16 cellular contexts compared by ENCODE assay signal in the genomic region with DNA sequence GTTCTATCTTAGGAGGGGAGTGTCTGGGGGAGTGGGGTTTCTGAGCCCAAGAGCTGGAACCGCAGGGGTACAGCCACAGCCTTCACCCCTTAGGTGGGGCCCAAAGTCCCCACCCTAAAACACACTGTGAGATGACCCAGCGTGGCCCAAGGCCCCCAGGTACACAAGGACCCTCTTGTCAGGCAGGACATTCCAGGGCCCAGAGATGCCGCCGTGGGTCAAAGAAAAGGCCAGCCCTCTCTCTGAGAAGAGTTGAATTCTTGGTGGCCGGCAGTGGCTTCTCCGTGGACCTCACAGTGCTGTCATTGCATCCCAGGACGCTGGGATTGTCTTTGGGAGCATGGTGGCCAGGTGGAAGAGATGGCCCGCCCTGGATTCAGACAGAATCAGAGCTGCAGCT.
DNase-seq lines count a peak whose midpoint lies in the region; ATAC-seq and TF ChIP-seq lines count a peak whose summit lies in the region.
"Had no signal": no experiment of that assay in that cellular context is flagged by ENCODE, and none has a peak within 500 bp of the region (broad histone marks: within the 10 kb centered on the region; RNA-seq: fewer than 3 reads in every experiment).

No MANE protein-coding gene starts in this region.

- H3K36me3 ChIP-seq in heart left ventricle, result no peaks in the 10 kb centered on the region
- no peaks in the 10 kb centered on the region for H3K36me3 ChIP-seq in suprapubic skin
- no peaks in the 10 kb centered on the region for H3K36me3 ChIP-seq in thyroid gland
- H3K36me3 ChIP-seq: BLaER1, HAP-1 had no signal

- H3K9me3 ChIP-seq in heart left ventricle (no peaks in the 10 kb centered on the region), suprapubic skin (no peaks in the 10 kb centered on the region), thyroid gland (no peaks in the 10 kb centered on the region)
- H3K9me3 ChIP-seq: HAP-1 had no signal

- H3K27ac ChIP-seq in heart left ventricle (no peak overlapping the region), suprapubic skin (no peak overlapping the region), thyroid gland (no peak overlapping the region)
- H3K27ac ChIP-seq: 22Rv1, BLaER1, HL-60 had no signal

- H3K4me1 ChIP-seq in heart left ventricle (no peaks in the 10 kb centered on the region), suprapubic skin (no peaks in the 10 kb centered on the region), thyroid gland (no peaks in the 10 kb centered on the region)
- H3K4me1 ChIP-seq: HAP-1 had no signal

- intact Hi-C loops in cardiac septum (cut with DNase I) (no loop called here), heart left ventricle (cut with DNase I) (no loop called here), sciatic nerve (cut with DNase I) (no loop called here), thyroid gland (cut with DNase I) (no loop called here)

- TF ChIP-seq CTCF in heart left ventricle (IDR thresholded peaks at IDR 0.05) (no peak), suprapubic skin (IDR thresholded peaks at IDR 0.05) (no peak), thyroid gland (IDR thresholded peaks at IDR 0.05) (no peak)

- H3K4me3 ChIP-seq in heart left ventricle (no peak overlapping the region), suprapubic skin (no peak overlapping the region), thyroid gland (replicated peaks in 1 of 3) (no peak overlapping the region)
- H3K4me3 ChIP-seq: BLaER1, HAP-1 had no signal

- ATAC-seq in heart left ventricle, result no peak
- ATAC-seq in sciatic nerve, result no peak
- no peak for ATAC-seq in HG02840 (IDR thresholded peaks at IDR 0.05; ENCODE audit: low FRiP score, unreplicated experiment)

- peaks cover 0 to 32% (median 0%) of the 10 kb centered on the region in 9 donors for H3K27me3 ChIP-seq in heart left ventricle
- H3K27me3 ChIP-seq in suprapubic skin, result peaks cover 48% of the 10 kb centered on the region
- H3K27me3 ChIP-seq in thyroid gland, result no peaks in the 10 kb centered on the region

- 65 to 80% (median 73%) methylated on average over 8 of the region's 8 CpGs for WGBS in heart left ventricle, 4 donors
- 68% methylated on average over 7 of the region's 8 CpGs for WGBS in suprapubic skin
- WGBS in thyroid gland, 2 donors, result 60 to 83% methylated on average over 1 to 5 of the region's 8 CpGs

- TF ChIP-seq EP300 in suprapubic skin (IDR thresholded peaks at IDR 0.05), result no peak

- no peak for TF ChIP-seq POLR2A in heart left ventricle (IDR thresholded peaks at IDR 0.05)
- no peak for TF ChIP-seq POLR2A in suprapubic skin (IDR thresholded peaks at IDR 0.05)
- no peak for TF ChIP-seq POLR2A in thyroid gland (IDR thresholded peaks at IDR 0.05)

- DNase-seq in cardiac septum (ENCODE audit: low spot score) (peak; percentile 62), heart left ventricle (no peak), sciatic nerve (ENCODE audit: low spot score) (peak; percentile 14), suprapubic skin (ENCODE audit: low spot score in 2 of 2) (peak; percentile 30 to 58), NCI-H2227 (lab: John Stamatoyannopoulos, UW; ENCODE audit: unreplicated experiment) (no peak), thyroid gland (no peak)
- DNase-seq: CD4-positive, alpha-beta memory T cell; DMS153; DMS79; GDM1; GOT3 had no signal

Comparison
In these comparisons a context has a peak if more than half of its experiments do, and no peak if none do; other contexts are left out.
1. DNase-seq: peak in cardiac septum (single experiment), sciatic nerve (single experiment) and suprapubic skin (2 of 2); none in heart left ventricle (0 of 5), NCI-H2227 (single experiment) and thyroid gland (0 of 2).